ENCODE assay signal across 12 cellular contexts in genomic region chr1:29646161-29646775, GRCh38.
"Had no signal": no experiment of that assay in that cellular context is flagged by ENCODE, and none has a peak within 500 bp of the region (broad histone marks: within the 10 kb centered on the region; RNA-seq: fewer than 3 reads in every experiment).

No MANE protein-coding gene starts in this region.

- H3K27me3 ChIP-seq: ascending aorta had no signal

- H2AFZ ChIP-seq: parathyroid adenoma had no signal

- H3K4me1 ChIP-seq: ascending aorta, heart left ventricle, left ventricle myocardium inferior, parathyroid adenoma, tibial artery had no signal

- H3K27ac Mint-ChIP-seq: activated B cell treated with CpG ODN at 0.5 μM for 24 hours; activated CD4-positive, alpha-beta T cell treated with anti-CD3 and anti-CD28 coated beads, Interleukin-2, amount 10 ng/mL, durations not matched to agents 7 days and 5 days; memory B cell; T-helper 17 cell had no signal

- H3K9me3 Mint-ChIP-seq: activated CD4-positive, alpha-beta T cell treated with anti-CD3 and anti-CD28 coated beads, Interleukin-2, amount 10 ng/mL, durations not matched to agents 7 days and 5 days; memory B cell had no signal

- H3K79me2 ChIP-seq: parathyroid adenoma had no signal

- H3K9ac ChIP-seq: parathyroid adenoma had no signal

- H3K9me3 ChIP-seq: ascending aorta, heart left ventricle, left ventricle myocardium inferior, tibial artery had no signal

- H3K36me3 Mint-ChIP-seq: memory B cell had no signal

- H3K4me3 ChIP-seq: ascending aorta, heart left ventricle, left ventricle myocardium inferior, tibial artery had no signal

- ATAC-seq: heart left ventricle, SK-N-SH treated with all-trans-retinoic acid at 6 μM for 48 hours, T-helper 17 cell had no signal

- H3K36me3 ChIP-seq: ascending aorta, heart left ventricle, left ventricle myocardium inferior, tibial artery had no signal

- H3K4me1 Mint-ChIP-seq: activated B cell treated with CpG ODN at 0.5 μM for 24 hours; activated CD4-positive, alpha-beta T cell treated with anti-CD3 and anti-CD28 coated beads, Interleukin-2, amount 10 ng/mL, durations not matched to agents 7 days and 5 days; memory B cell had no signal

- DNase-seq: activated B cell treated with CpG ODN at 0.5 μM for 24 hours; activated CD4-positive, alpha-beta T cell treated with anti-CD3 and anti-CD28 coated beads, Interleukin-2, amount 10 ng/mL, durations not matched to agents 7 days and 5 days; activated naive CD4-positive, alpha-beta T cell; heart left ventricle; left ventricle myocardium inferior; small intestine; T-helper 17 cell had no signal

- H3K27ac ChIP-seq: ascending aorta, heart left ventricle, left ventricle myocardium inferior, parathyroid adenoma, tibial artery had no signal

- H3K4me3 Mint-ChIP-seq: activated B cell treated with CpG ODN at 0.5 μM for 24 hours; activated CD4-positive, alpha-beta T cell treated with anti-CD3 and anti-CD28 coated beads, Interleukin-2, amount 10 ng/mL, durations not matched to agents 7 days and 5 days; memory B cell; T-helper 17 cell had no signal
